In the genomic region with DNA sequence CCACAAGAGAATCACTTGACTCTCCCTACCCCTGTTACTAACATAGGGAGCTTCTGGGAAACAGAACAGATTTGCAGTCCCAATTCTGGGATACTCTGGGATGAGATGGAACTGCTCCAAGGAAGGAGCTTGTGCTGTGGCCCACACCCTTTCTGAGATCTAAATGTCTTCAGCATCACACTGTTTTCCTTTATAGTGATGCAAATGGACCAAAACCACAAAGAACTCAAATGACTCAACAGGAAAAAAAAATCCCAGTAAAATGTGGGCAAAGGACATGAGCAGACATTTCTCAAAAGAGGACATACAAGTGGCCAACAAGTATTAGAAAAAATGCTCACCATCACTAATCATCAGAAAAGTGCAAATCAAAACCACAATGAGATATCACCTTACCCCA, we compare ENCODE assay signal across 19 cellular contexts.
A peak's percentile ranks its signal among the peaks of the same experiment; 100 is the strongest.
DNase-seq lines count a peak whose midpoint lies in the region; ATAC-seq and TF ChIP-seq lines count a peak whose summit lies in the region.
"Had no signal": no experiment of that assay in that cellular context is flagged by ENCODE, and none has a peak within 500 bp of the region (broad histone marks: within the 10 kb centered on the region; RNA-seq: fewer than 3 reads in every experiment).

No MANE protein-coding gene starts in this region.

- no peak for ATAC-seq in HG02973 (IDR thresholded peaks at IDR 0.05; ENCODE audit: unreplicated experiment)
- ATAC-seq: activated T-helper 17 cell treated with anti-CD3 and anti-CD28 coated beads, Interleukin-2, amount 50 U/mL, for 72 hours had no signal

- peaks cover 14% of the 10 kb centered on the region for H3K36me3 Mint-ChIP-seq in HFFc6 (ENCODE audit: low read depth)

- peaks cover 29% of the 10 kb centered on the region for H3K4me1 Mint-ChIP-seq in HFFc6 (ENCODE audit: low read depth)

- peak; percentile 12 for DNase-seq in AG08396 (ENCODE audit: low spot score)
- DNase-seq in HFFc6: peak; percentile 58
- peak; percentile 89 for DNase-seq in astrocyte of the spinal cord (ENCODE audit: low read depth, low spot score)
- peak; percentile 24 for DNase-seq in foreskin melanocyte
- no peak for DNase-seq in NCI-H2196 (lab: John Stamatoyannopoulos, UW; ENCODE audit: unreplicated experiment)
- DNase-seq in stimulated activated CD8-positive, alpha-beta memory T cell treated with anti-CD3 and anti-CD28 coated beads, Interleukin-4, amount 100 ng/mL, for 48 hours: no peak
- no peak for DNase-seq in activated CD8-positive, alpha-beta memory T cell treated with anti-CD3 and anti-CD28 coated beads, Interleukin-2, amount 50 U/mL, for 48 hours
- DNase-seq: ACHN, adrenal gland, erythroblast, GDM1, NCI-H446 treated with DMSO at 0.1 percent for 48 hours, OCI-M1, stomach, uterus had no signal

- peak overlapping the region; percentile 65 for H3K27ac Mint-ChIP-seq in HFFc6
- H3K27ac Mint-ChIP-seq: activated T-helper 17 cell treated with anti-CD3 and anti-CD28 coated beads, Interleukin-2, amount 50 U/mL, for 72 hours; dendritic cell treated with granulocyte-macrophage colony-stimulating factor and Interleukin-4, amounts not matched to agents 40 ng/mL and 50 ng/mL, for 4 days; progenitor cell of endocrine pancreas had no signal

- TF ChIP-seq CTCF in HFFc6 (IDR thresholded peaks at IDR 0.05) (no peak), astrocyte of the spinal cord (IDR thresholded peaks at IDR 0.05; ENCODE audit: low read depth, low read length) (no peak)

- H3K4me3 ChIP-seq in astrocyte of the spinal cord (ENCODE audit: low read depth, low read length): no peak overlapping the region
- H3K4me3 ChIP-seq: adrenal gland, stomach, uterus had no signal

- H3K27me3 Mint-ChIP-seq in HFFc6 (ENCODE audit: insufficient read depth): no peaks in the 10 kb centered on the region; the same call in 1 of the 2 replicates
- H3K27me3 Mint-ChIP-seq: activated T-helper 17 cell treated with anti-CD3 and anti-CD28 coated beads, Interleukin-2, amount 50 U/mL, for 72 hours; dendritic cell treated with granulocyte-macrophage colony-stimulating factor and Interleukin-4, amounts not matched to agents 40 ng/mL and 50 ng/mL, for 4 days; progenitor cell of endocrine pancreas had no signal

- H3K9me3 Mint-ChIP-seq in HFFc6: no peaks in the 10 kb centered on the region

- in situ Hi-C loops in astrocyte of the spinal cord (cut with HindIII; ENCODE audit: low sequenced_read_pairs): no loop called here

- H3K4me3 Mint-ChIP-seq in HFFc6: no peak overlapping the region
- H3K4me3 Mint-ChIP-seq: activated T-helper 17 cell treated with anti-CD3 and anti-CD28 coated beads, Interleukin-2, amount 50 U/mL, for 72 hours; dendritic cell treated with granulocyte-macrophage colony-stimulating factor and Interleukin-4, amounts not matched to agents 40 ng/mL and 50 ng/mL, for 4 days had no signal

Comparison
In these comparisons a context has a peak if more than half of its experiments do, and no peak if none do; other contexts are left out.
1. DNase-seq: peak in AG08396 (single experiment), HFFc6 (single experiment), astrocyte of the spinal cord (single experiment) and foreskin melanocyte (single experiment); none in NCI-H2196 (single experiment), stimulated activated CD8-positive, alpha-beta memory T cell treated with anti-CD3 and anti-CD28 coated beads, Interleukin-4, amount 100 ng/mL, for 48 hours (single experiment) and activated CD8-positive, alpha-beta memory T cell treated with anti-CD3 and anti-CD28 coated beads, Interleukin-2, amount 50 U/mL, for 48 hours (single experiment).